ENCODE assay signal across 1 cellular context in the genomic region with DNA sequence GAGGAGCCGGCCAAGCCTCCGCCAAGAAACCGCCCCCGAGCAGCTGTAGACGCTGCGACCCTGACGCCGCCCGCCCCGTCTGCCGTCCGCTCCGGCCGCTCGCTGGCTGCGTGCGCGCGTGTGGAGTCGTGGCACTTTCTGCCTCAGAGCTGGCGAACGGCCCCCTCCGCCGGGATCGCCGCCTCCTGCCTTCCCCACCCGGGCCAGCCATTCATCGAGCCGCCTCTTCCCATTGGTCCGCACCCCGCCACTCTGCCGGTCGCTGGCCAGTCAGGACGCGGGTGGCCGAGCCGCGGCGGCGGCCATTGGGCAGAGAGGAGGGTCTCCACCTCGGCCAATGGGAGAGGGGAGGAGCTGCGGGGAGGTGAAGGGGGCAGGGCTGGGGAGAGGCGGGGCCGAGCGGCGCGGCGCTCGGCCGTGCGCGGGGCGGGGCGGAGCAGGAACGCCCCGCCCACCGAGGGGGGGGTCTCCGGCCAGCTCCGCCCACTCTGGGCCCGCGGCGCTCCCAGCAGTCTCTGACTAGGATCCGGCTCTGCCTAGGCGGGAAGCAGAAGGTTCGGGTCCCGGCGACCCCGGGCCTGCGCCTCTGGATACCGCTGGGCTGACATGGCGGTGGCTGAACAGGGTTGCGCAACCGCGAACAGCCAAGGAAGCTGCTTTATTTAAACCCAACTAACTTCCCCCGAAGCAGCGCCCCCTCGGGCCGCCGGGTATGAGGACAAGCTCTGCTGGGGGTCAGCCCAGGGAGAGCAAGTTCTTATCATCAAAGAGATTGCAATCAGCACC.
TF ChIP-seq lines count a peak whose summit lies in the region.

A gene with protein sequence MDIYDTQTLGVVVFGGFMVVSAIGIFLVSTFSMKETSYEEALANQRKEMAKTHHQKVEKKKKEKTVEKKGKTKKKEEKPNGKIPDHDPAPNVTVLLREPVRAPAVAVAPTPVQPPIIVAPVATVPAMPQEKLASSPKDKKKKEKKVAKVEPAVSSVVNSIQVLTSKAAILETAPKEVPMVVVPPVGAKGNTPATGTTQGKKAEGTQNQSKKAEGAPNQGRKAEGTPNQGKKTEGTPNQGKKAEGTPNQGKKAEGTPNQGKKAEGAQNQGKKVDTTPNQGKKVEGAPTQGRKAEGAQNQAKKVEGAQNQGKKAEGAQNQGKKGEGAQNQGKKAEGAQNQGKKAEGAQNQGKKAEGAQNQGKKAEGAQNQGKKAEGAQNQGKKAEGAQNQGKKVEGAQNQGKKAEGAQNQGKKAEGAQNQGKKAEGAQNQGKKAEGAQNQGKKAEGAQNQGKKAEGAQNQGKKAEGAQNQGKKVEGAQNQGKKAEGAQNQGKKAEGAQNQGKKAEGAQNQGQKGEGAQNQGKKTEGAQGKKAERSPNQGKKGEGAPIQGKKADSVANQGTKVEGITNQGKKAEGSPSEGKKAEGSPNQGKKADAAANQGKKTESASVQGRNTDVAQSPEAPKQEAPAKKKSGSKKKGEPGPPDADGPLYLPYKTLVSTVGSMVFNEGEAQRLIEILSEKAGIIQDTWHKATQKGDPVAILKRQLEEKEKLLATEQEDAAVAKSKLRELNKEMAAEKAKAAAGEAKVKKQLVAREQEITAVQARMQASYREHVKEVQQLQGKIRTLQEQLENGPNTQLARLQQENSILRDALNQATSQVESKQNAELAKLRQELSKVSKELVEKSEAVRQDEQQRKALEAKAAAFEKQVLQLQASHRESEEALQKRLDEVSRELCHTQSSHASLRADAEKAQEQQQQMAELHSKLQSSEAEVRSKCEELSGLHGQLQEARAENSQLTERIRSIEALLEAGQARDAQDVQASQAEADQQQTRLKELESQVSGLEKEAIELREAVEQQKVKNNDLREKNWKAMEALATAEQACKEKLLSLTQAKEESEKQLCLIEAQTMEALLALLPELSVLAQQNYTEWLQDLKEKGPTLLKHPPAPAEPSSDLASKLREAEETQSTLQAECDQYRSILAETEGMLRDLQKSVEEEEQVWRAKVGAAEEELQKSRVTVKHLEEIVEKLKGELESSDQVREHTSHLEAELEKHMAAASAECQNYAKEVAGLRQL (N-terminal part only) (minus strand): TSS at position 140 of the 786 bp plus-strand sequence. CDS start 21,735 bp downstream, outside the sequence.

TF ChIP-seq in HepG2, 621 proteins besides CTCF, POLR2A, EP300 and RAD21 (continued from another document and continues in another):
- TF ChIP-seq, protein P1, sequence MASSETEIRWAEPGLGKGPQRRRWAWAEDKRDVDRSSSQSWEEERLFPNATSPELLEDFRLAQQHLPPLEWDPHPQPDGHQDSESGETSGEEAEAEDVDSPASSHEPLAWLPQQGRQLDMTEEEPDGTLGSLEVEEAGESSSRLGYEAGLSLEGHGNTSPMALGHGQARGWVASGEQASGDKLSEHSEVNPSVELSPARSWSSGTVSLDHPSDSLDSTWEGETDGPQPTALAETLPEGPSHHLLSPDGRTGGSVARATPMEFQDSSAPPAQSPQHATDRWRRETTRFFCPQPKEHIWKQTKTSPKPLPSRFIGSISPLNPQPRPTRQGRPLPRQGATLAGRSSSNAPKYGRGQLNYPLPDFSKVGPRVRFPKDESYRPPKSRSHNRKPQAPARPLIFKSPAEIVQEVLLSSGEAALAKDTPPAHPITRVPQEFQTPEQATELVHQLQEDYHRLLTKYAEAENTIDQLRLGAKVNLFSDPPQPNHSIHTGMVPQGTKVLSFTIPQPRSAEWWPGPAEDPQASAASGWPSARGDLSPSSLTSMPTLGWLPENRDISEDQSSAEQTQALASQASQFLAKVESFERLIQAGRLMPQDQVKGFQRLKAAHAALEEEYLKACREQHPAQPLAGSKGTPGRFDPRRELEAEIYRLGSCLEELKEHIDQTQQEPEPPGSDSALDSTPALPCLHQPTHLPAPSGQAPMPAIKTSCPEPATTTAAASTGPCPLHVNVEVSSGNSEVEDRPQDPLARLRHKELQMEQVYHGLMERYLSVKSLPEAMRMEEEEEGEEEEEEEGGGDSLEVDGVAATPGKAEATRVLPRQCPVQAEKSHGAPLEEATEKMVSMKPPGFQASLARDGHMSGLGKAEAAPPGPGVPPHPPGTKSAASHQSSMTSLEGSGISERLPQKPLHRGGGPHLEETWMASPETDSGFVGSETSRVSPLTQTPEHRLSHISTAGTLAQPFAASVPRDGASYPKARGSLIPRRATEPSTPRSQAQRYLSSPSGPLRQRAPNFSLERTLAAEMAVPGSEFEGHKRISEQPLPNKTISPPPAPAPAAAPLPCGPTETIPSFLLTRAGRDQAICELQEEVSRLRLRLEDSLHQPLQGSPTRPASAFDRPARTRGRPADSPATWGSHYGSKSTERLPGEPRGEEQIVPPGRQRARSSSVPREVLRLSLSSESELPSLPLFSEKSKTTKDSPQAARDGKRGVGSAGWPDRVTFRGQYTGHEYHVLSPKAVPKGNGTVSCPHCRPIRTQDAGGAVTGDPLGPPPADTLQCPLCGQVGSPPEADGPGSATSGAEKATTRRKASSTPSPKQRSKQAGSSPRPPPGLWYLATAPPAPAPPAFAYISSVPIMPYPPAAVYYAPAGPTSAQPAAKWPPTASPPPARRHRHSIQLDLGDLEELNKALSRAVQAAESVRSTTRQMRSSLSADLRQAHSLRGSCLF (CRISPR knock-in tag; IDR thresholded peaks at IDR 0.05; ENCODE audit: borderline replicate concordance) = no peak
- no peak for TF ChIP-seq ZFP41 (CRISPR knock-in tag; IDR thresholded peaks at IDR 0.05; ENCODE audit: borderline replicate concordance)
- no peak for TF ChIP-seq HNRNPL (IDR thresholded peaks at IDR 0.05; ENCODE audit: low read depth, low read length)
- no peak for TF ChIP-seq GZF1 (CRISPR knock-in tag; IDR thresholded peaks at IDR 0.05)
- TF ChIP-seq ZC3H13 (CRISPR knock-in tag; IDR thresholded peaks at IDR 0.05) = no peak; the same call in 1 of the 2 replicates
- peak; percentile 90 for TF ChIP-seq FOXM1 (CRISPR knock-in tag; IDR thresholded peaks at IDR 0.05)
- no peak for TF ChIP-seq SP1 (IDR thresholded peaks at IDR 0.05)
- TF ChIP-seq SP1 (CRISPR knock-in tag; IDR thresholded peaks at IDR 0.05) = peak; percentile 93
- 0 out of 2 replicates have a peak, but pooled peaks have one; percentile 17 for TF ChIP-seq ZNF747 (CRISPR knock-in tag; IDR thresholded peaks at IDR 0.05; ENCODE audit: borderline replicate concordance)
- peak; percentile 81 for TF ChIP-seq ZHX2 (IDR thresholded peaks at IDR 0.05; ENCODE audit: low read depth)
- TF ChIP-seq ZHX2 (CRISPR knock-in tag; IDR thresholded peaks at IDR 0.05; ENCODE audit: borderline replicate concordance) = no peak; the same call in 1 of the 2 replicates
- no peak for TF ChIP-seq HMGA1 (CRISPR knock-in tag; conservative IDR thresholded peaks at IDR 0.05)
- no peak; the same call in 1 of the 2 replicates for TF ChIP-seq ZNF557 (CRISPR knock-in tag; IDR thresholded peaks at IDR 0.05)
- peak; percentile 88 for TF ChIP-seq ZNF563 (CRISPR knock-in tag; IDR thresholded peaks at IDR 0.05)
- TF ChIP-seq ISL2 (CRISPR knock-in tag; IDR thresholded peaks at IDR 0.05) = peak; percentile 84
- TF ChIP-seq USF2 (IDR thresholded peaks at IDR 0.05; ENCODE audit: low read depth, low read length) = no peak
- peak; percentile 47; the same call in 1 of the 2 replicates for TF ChIP-seq USF2 (CRISPR knock-in tag; IDR thresholded peaks at IDR 0.05; ENCODE audit: borderline replicate concordance)
- TF ChIP-seq SIN3B (IDR thresholded peaks at IDR 0.05; ENCODE audit: low read length) = peak; percentile 63; the same call in 1 of the 2 replicates
- no peak for TF ChIP-seq ARNT (IDR thresholded peaks at IDR 0.05)
- peak; percentile 87 for TF ChIP-seq SAP130 (CRISPR knock-in tag; IDR thresholded peaks at IDR 0.05; ENCODE audit: low read depth)
- TF ChIP-seq, protein P2, sequence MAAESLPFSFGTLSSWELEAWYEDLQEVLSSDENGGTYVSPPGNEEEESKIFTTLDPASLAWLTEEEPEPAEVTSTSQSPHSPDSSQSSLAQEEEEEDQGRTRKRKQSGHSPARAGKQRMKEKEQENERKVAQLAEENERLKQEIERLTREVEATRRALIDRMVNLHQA (CRISPR knock-in tag; IDR thresholded peaks at IDR 0.05) = peak; percentile 81; the same call in 1 of the 2 replicates
- no peak; the same call in 1 of the 2 replicates for TF ChIP-seq ZNF343 (CRISPR knock-in tag; IDR thresholded peaks at IDR 0.05)
- 0 out of 2 replicates have a peak, but pooled peaks have one; percentile 88 for TF ChIP-seq ETS1 (CRISPR knock-in tag; IDR thresholded peaks at IDR 0.05)
- TF ChIP-seq RELA (CRISPR knock-in tag; IDR thresholded peaks at IDR 0.05) = 0 out of 2 replicates have a peak, but pooled peaks have one; percentile 72
- 0 out of 2 replicates have a peak, but pooled peaks have one; percentile 81 for TF ChIP-seq ISX (CRISPR knock-in tag; conservative IDR thresholded peaks at IDR 0.05)
- TF ChIP-seq ZBTB38 (CRISPR knock-in tag; IDR thresholded peaks at IDR 0.05) = peak; percentile 75
- peak; percentile 88 for TF ChIP-seq HOXA5 (CRISPR knock-in tag; IDR thresholded peaks at IDR 0.05)
- no peak for TF ChIP-seq ZSCAN30 (CRISPR knock-in tag; IDR thresholded peaks at IDR 0.05)
- TF ChIP-seq, protein P3, sequence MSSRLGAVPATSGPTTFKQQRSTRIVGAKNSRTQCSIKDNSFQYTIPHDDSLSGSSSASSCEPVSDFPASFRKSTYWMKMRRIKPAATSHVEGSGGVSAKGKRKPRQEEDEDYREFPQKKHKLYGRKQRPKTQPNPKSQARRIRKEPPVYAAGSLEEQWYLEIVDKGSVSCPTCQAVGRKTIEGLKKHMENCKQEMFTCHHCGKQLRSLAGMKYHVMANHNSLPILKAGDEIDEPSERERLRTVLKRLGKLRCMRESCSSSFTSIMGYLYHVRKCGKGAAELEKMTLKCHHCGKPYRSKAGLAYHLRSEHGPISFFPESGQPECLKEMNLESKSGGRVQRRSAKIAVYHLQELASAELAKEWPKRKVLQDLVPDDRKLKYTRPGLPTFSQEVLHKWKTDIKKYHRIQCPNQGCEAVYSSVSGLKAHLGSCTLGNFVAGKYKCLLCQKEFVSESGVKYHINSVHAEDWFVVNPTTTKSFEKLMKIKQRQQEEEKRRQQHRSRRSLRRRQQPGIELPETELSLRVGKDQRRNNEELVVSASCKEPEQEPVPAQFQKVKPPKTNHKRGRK (CRISPR knock-in tag; IDR thresholded peaks at IDR 0.05) = 0 out of 2 replicates have a peak, but pooled peaks have one; percentile 20
- TF ChIP-seq GPBP1L1 (CRISPR knock-in tag; IDR thresholded peaks at IDR 0.05) = no peak
